20 cellular contexts compared by ENCODE assay signal in the genomic region with DNA sequence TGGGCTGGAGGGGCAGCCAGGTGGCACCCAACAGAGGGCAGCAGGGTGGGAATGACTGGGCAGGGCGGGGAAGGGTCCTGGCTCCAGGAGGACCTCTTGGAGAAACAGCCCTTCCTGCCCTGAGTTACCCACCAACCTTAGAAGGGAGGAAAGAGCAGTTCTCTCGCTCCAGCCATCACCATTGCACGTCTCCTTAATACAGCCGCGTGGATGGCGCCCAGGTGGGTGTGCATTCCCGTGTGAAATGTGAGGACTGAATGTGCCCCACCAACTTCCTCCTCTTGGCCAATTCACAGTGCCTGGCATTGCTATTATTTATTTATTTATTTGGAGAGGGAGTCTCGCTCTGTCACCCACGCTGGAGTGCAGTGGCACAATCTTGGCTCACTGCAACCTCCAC.
"Had no signal": no experiment of that assay in that cellular context is flagged by ENCODE, and none has a peak within 500 bp of the region (broad histone marks: within the 10 kb centered on the region; RNA-seq: fewer than 3 reads in every experiment).

No MANE protein-coding gene starts in this region.

- H3K27ac ChIP-seq: colonic mucosa, epithelial cell of prostate, foreskin keratinocyte, gastroesophageal sphincter, heart right ventricle, left lung, lower lobe of right lung had no signal

- ATAC-seq: esophagus mucosa, foreskin keratinocyte, gastroesophageal sphincter, heart right ventricle, left cardiac atrium, left lung, left ventricle myocardium superior, lower lobe of right lung, mucosa of descending colon had no signal

- H3K4me1 ChIP-seq: colonic mucosa, foreskin keratinocyte, heart right ventricle, left lung, lower lobe of right lung had no signal

- DNase-seq: cerebellar nuclear complex; colonic mucosa; cortex of kidney; effector CD4-positive, alpha-beta T cell; effector memory CD4-positive, alpha-beta T cell; erythroblast; foreskin keratinocyte; heart right ventricle; hippocampal formation; left cardiac atrium; left lung; left ventricle myocardium superior; lower lobe of right lung; mammary epithelial cell; mesendoderm; mucosa of descending colon; naive B cell had no signal

- H3K4me3 ChIP-seq: colonic mucosa, gastroesophageal sphincter, heart right ventricle, left lung, lower lobe of right lung, mucosa of descending colon had no signal

- H3K27me3 ChIP-seq: colonic mucosa, foreskin keratinocyte, gastroesophageal sphincter, heart right ventricle, left lung had no signal

- H3K36me3 ChIP-seq: colonic mucosa, gastroesophageal sphincter, heart right ventricle, left lung, lower lobe of right lung had no signal

- H3K9me3 ChIP-seq: colonic mucosa, left lung, lower lobe of right lung, mucosa of descending colon had no signal
